16 cellular contexts compared by ENCODE assay signal in genomic region chr10:63331586-63331985, GRCh38.
"Had no signal": no experiment of that assay in that cellular context is flagged by ENCODE, and none has a peak within 500 bp of the region (broad histone marks: within the 10 kb centered on the region; RNA-seq: fewer than 3 reads in every experiment).

No MANE protein-coding gene starts in this region.

- ATAC-seq: activated CD4-positive, alpha-beta T cell treated with anti-CD3 and anti-CD28 coated beads for 36 hours; activated CD8-positive, alpha-beta T cell treated with anti-CD3 and anti-CD28 coated beads for 36 hours; foreskin keratinocyte; psoas muscle; right lobe of liver; upper lobe of right lung had no signal

- H3K27ac Mint-ChIP-seq: activated CD4-positive, alpha-beta T cell treated with anti-CD3 and anti-CD28 coated beads for 36 hours; activated CD8-positive, alpha-beta T cell treated with anti-CD3 and anti-CD28 coated beads for 36 hours; activated naive CD8-positive, alpha-beta T cell treated with anti-CD3 and anti-CD28 coated beads, Interleukin-2, amount 10 ng/mL, durations not matched to agents 7 days and 5 days had no signal

- H3K4me1 Mint-ChIP-seq: activated naive CD8-positive, alpha-beta T cell treated with anti-CD3 and anti-CD28 coated beads, Interleukin-2, amount 10 ng/mL, durations not matched to agents 7 days and 5 days; neural crest cell had no signal

- H3K9me3 Mint-ChIP-seq: activated CD8-positive, alpha-beta T cell treated with anti-CD3 and anti-CD28 coated beads for 36 hours; activated naive CD8-positive, alpha-beta T cell treated with anti-CD3 and anti-CD28 coated beads, Interleukin-2, amount 10 ng/mL, durations not matched to agents 7 days and 5 days; neural crest cell had no signal

- DNase-seq: activated CD4-positive, alpha-beta T cell treated with anti-CD3 and anti-CD28 coated beads for 36 hours; activated CD8-positive, alpha-beta memory T cell treated with anti-CD3 and anti-CD28 coated beads, Interleukin-2, amount 50 U/mL, for 4 hours; activated CD8-positive, alpha-beta T cell treated with anti-CD3 and anti-CD28 coated beads for 36 hours; activated naive CD4-positive, alpha-beta T cell; activated naive CD8-positive, alpha-beta T cell treated with anti-CD3 and anti-CD28 coated beads, Interleukin-2, amount 10 ng/mL, durations not matched to agents 7 days and 5 days; dorsolateral prefrontal cortex; erythroblast; foreskin keratinocyte; islet precursor cell; midbrain; psoas muscle; right lobe of liver; spleen; T-helper 2 cell; upper lobe of right lung had no signal

- H3K4me3 Mint-ChIP-seq: activated CD4-positive, alpha-beta T cell treated with anti-CD3 and anti-CD28 coated beads for 36 hours; activated CD8-positive, alpha-beta T cell treated with anti-CD3 and anti-CD28 coated beads for 36 hours; activated naive CD8-positive, alpha-beta T cell treated with anti-CD3 and anti-CD28 coated beads, Interleukin-2, amount 10 ng/mL, durations not matched to agents 7 days and 5 days; neural crest cell had no signal

- H3K27me3 Mint-ChIP-seq: activated CD4-positive, alpha-beta T cell treated with anti-CD3 and anti-CD28 coated beads for 36 hours; activated CD8-positive, alpha-beta T cell treated with anti-CD3 and anti-CD28 coated beads for 36 hours; activated naive CD8-positive, alpha-beta T cell treated with anti-CD3 and anti-CD28 coated beads, Interleukin-2, amount 10 ng/mL, durations not matched to agents 7 days and 5 days had no signal
